Comparison of ENCODE assay signal across 9 cellular contexts in the genomic region with DNA sequence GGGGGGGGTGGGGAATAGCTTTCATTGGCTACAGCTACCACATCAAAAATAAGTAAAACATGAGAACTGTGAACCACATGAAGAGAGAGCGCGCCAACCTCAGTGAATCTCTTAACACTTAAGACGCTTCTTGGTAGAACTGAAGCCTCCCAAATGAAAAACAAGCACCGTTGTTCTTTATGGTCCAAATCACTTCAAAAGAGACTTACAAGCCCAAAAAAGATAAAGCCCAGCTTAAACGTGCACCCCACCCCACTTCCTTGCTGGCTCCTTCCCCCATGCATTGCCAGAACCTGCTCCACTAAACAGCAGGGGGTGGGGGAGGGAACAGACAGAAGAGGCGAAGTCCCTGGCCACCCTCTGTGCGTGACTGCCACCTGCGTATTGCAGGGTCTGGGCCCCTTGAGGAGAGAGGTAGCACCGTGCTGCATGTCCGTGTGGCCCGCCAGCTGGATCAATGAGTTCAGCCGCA.
DNase-seq lines count a peak whose midpoint lies in the region; ATAC-seq, FAIRE-seq and TF ChIP-seq lines count a peak whose summit lies in the region.
"Had no signal": no experiment of that assay in that cellular context is flagged by ENCODE, and none has a peak within 500 bp of the region (broad histone marks: within the 10 kb centered on the region; RNA-seq: fewer than 3 reads in every experiment).

No MANE protein-coding gene starts in this region.

- no peaks in the 10 kb centered on the region for H3K27me3 Mint-ChIP-seq in T-helper 2 cell treated with Interferon-gamma antibody and Interleukin-4, amounts not matched to agents 5 μg/mL and 100 μg/mL, for 36 hours (ENCODE audit: low read depth)

- H3K4me1 Mint-ChIP-seq in T-helper 2 cell treated with Interferon-gamma antibody and Interleukin-4, amounts not matched to agents 5 μg/mL and 100 μg/mL, for 36 hours (ENCODE audit: low read depth) = peaks cover 70% of the 10 kb centered on the region

- no peaks in the 10 kb centered on the region for H3K9me3 ChIP-seq in mucosa of descending colon

- no peaks in the 10 kb centered on the region for H3K36me3 Mint-ChIP-seq in T-helper 2 cell treated with Interferon-gamma antibody and Interleukin-4, amounts not matched to agents 5 μg/mL and 100 μg/mL, for 36 hours (ENCODE audit: low read depth)

- H3K4me3 Mint-ChIP-seq in T-helper 2 cell treated with Interferon-gamma antibody and Interleukin-4, amounts not matched to agents 5 μg/mL and 100 μg/mL, for 36 hours = peak overlapping the region; percentile 80

- H3K4me3 ChIP-seq in mucosa of descending colon = no peak overlapping the region

- intact Hi-C loops in mucosa of descending colon (cut with DNase I, micrococcal nuclease) = no loop called here

- no peak for FAIRE-seq in GM12892 (lab: Jason Lieb, UNC)

- ATAC-seq in mucosa of descending colon (peak; percentile 63), GM21717 (IDR thresholded peaks at IDR 0.05; ENCODE audit: unreplicated experiment) (no peak)

- H3K27ac Mint-ChIP-seq in T-helper 2 cell treated with Interferon-gamma antibody and Interleukin-4, amounts not matched to agents 5 μg/mL and 100 μg/mL, for 36 hours = peak overlapping the region; percentile 91

- no peak for TF ChIP-seq CTCF in mucosa of descending colon (IDR thresholded peaks at IDR 0.05)

- DNase-seq in T-helper 2 cell treated with Interferon-gamma antibody and Interleukin-4, amounts not matched to agents 5 μg/mL and 100 μg/mL, for 36 hours (ENCODE audit: low spot score) = peak; percentile 27
- DNase-seq in activated T-helper 1 cell treated with Interleukin-2 at 50 U/mL for 16 hours (ENCODE audit: low read depth) = peak; percentile 54
- peak; percentile 28 to 52 (median 44) for DNase-seq in mucosa of descending colon
- no peak for DNase-seq in GM12892 (ENCODE audit: insufficient read length)
- DNase-seq in cerebellar nuclear complex (lab: John Stamatoyannopoulos, UW) = no peak
- DNase-seq in erythroblast (lab: John Stamatoyannopoulos, UW) = no peak
- DNase-seq: NCI-H1105 treated with DMSO at 0.1 percent for 48 hours had no signal

- no peaks in the 10 kb centered on the region for H3K4me1 ChIP-seq in mucosa of descending colon (ENCODE audit: low read depth)

- TF ChIP-seq POLR2A in GM12892 (IDR thresholded peaks at IDR 0.05; ENCODE audit: low read depth, low read length) (no peak), erythroblast (IDR thresholded peaks at IDR 0.05; ENCODE audit: low read length) (no peak)

- H3K36me3 ChIP-seq in mucosa of descending colon (ENCODE audit: low read depth) = no peaks in the 10 kb centered on the region

- H3K27ac ChIP-seq in temporal lobe (ENCODE audit: low read depth, low read length) = peak overlapping the region; percentile 98

- H3K9me3 Mint-ChIP-seq in T-helper 2 cell treated with Interferon-gamma antibody and Interleukin-4, amounts not matched to agents 5 μg/mL and 100 μg/mL, for 36 hours = no peaks in the 10 kb centered on the region

Comparison
In these comparisons a context has a peak if more than half of its experiments do, and no peak if none do; other contexts are left out.
1. DNase-seq: peak in T-helper 2 cell treated with Interferon-gamma antibody and Interleukin-4, amounts not matched to agents 5 μg/mL and 100 μg/mL, for 36 hours (single experiment), activated T-helper 1 cell treated with Interleukin-2 at 50 U/mL for 16 hours (single experiment) and mucosa of descending colon (3 of 3); none in GM12892 (single experiment), cerebellar nuclear complex (0 of 2) and erythroblast (0 of 2).